16 cellular contexts compared by ENCODE assay signal in genomic region chr14:53441789-53442188, GRCh38.
DNase-seq lines count a peak whose midpoint lies in the region; ATAC-seq, FAIRE-seq and TF ChIP-seq lines count a peak whose summit lies in the region.
"Had no signal": no experiment of that assay in that cellular context is flagged by ENCODE, and none has a peak within 500 bp of the region (broad histone marks: within the 10 kb centered on the region; RNA-seq: fewer than 3 reads in every experiment).

No MANE protein-coding gene starts in this region.

- H3K23ac ChIP-seq in neuronal stem cell (ENCODE audit: low read depth, low read length, poor library complexity) = no peak overlapping the region

- H3K9me3 ChIP-seq in Caco-2 = peaks cover 11% of the 10 kb centered on the region; the same call in 1 of the 2 replicates
- H3K9me3 ChIP-seq in left lung = no peaks in the 10 kb centered on the region
- no peaks in the 10 kb centered on the region for H3K9me3 ChIP-seq in neuronal stem cell (replicated peaks in 1 of 2; ENCODE audit: control insufficient read depth in 2 of 2, insufficient read depth in 1 of 2, low read depth in 1 of 2, low read length in 2 of 2)

- H3K79me1 ChIP-seq in neuronal stem cell (ENCODE audit: low read depth, low read length) = no peaks in the 10 kb centered on the region

- no CpG with 5 or more reads among the region's 6 CpGs for WGBS in neuronal stem cell (ENCODE audit: extremely low coverage in 2 of 2, insufficient read length in 2 of 2, insufficient replicate concordance in 1 of 2), 2 donors

- H3K27ac ChIP-seq in left lung (no peak overlapping the region), neuronal stem cell (replicated peaks; ENCODE audit: low read length) (no peak overlapping the region)
- H3K27ac ChIP-seq: GM23248 had no signal

- H4K8ac ChIP-seq in neuronal stem cell (ENCODE audit: low read depth, low read length) = no peak overlapping the region

- no peaks in the 10 kb centered on the region for H3K27me3 Mint-ChIP-seq in Caco-2 (ENCODE audit: insufficient read depth, unreplicated experiment)
- H3K27me3 Mint-ChIP-seq: CD4-positive, alpha-beta memory T cell had no signal

- peaks cover 32% of the 10 kb centered on the region for H3K4me1 Mint-ChIP-seq in Caco-2 (ENCODE audit: low read depth, unreplicated experiment)
- H3K4me1 Mint-ChIP-seq: CD4-positive, alpha-beta memory T cell; H9 had no signal

- CTCF ChIA-PET in Caco-2 (lab: Charles Lee) = no interaction called here

- H2BK120ac ChIP-seq in neuronal stem cell (ENCODE audit: low read depth, low read length) = no peak overlapping the region

- H3K4me3 Mint-ChIP-seq in Caco-2 (ENCODE audit: unreplicated experiment) = no peak overlapping the region
- H3K4me3 Mint-ChIP-seq: CD4-positive, alpha-beta memory T cell; H9 had no signal

- TF ChIP-seq CTCF in Caco-2 (IDR thresholded peaks at IDR 0.05; ENCODE audit: insufficient read depth in 1 of 2, low read depth in 1 of 2, low read length in 1 of 2, severe bottlenecking in 1 of 2, unreplicated experiment in 1 of 2) (no peak), left lung (IDR thresholded peaks at IDR 0.05) (no peak)

- H3K9me3 Mint-ChIP-seq in Caco-2 (ENCODE audit: unreplicated experiment) = peaks cover 41% of the 10 kb centered on the region
- H3K9me3 Mint-ChIP-seq: H9 had no signal

- POLR2A ChIA-PET in Caco-2 (lab: Charles Lee) = interaction anchor here (0.6 kb wide), 1 partner anchor 17 kb away, joined by 3 read pairs; no protein-coding TSS in a partner anchor

- no TSS peak for BruUV-seq in Caco-2 (replicated peaks; lab: Mats Ljungman, UMichigan)

- ATAC-seq in left lung = peak; percentile 68
- ATAC-seq: HCT116 had no signal

- no peak overlapping the region for H2AK5ac ChIP-seq in neuronal stem cell (ENCODE audit: low read depth, low read length)

- H3K18ac ChIP-seq in neuronal stem cell (ENCODE audit: low read length) = no peak overlapping the region

- intact Hi-C loops in Caco-2 (cut with micrococcal nuclease; ENCODE audit: unreplicated experiment) = no loop called here
- intact Hi-C loops in left lung (cut with DNase I) = no loop called here

- H2BK5ac ChIP-seq in neuronal stem cell (ENCODE audit: low read length) = no peak overlapping the region

- no peak overlapping the region for H3K14ac ChIP-seq in neuronal stem cell (ENCODE audit: low read length)

- peak; percentile 4 for FAIRE-seq in HTR-8/SVneo (lab: Jason Lieb, UNC)
- FAIRE-seq in urothelium cell line (lab: Jason Lieb, UNC) = peak; percentile 46
- FAIRE-seq: GM12892 had no signal

- H2BK15ac ChIP-seq in neuronal stem cell (ENCODE audit: low read length) = no peak overlapping the region

- no peak overlapping the region for H3K4ac ChIP-seq in neuronal stem cell (ENCODE audit: low read length)

- H2AFZ ChIP-seq in neuronal stem cell (ENCODE audit: low read length) = no peak overlapping the region
- H2AFZ ChIP-seq: GM23248 had no signal

- H3K36me3 ChIP-seq in Caco-2 (ENCODE audit: control insufficient read depth, insufficient read depth, low read length) (no peaks in the 10 kb centered on the region; the same call in 1 of the 2 replicates), left lung (no peaks in the 10 kb centered on the region), neuronal stem cell (replicated peaks in 1 of 2; ENCODE audit: control insufficient read depth in 2 of 2, insufficient read depth in 2 of 2, low read length in 2 of 2) (peaks cover 0 to 2% of the 10 kb centered on the region in 2 donors)

- H4K91ac ChIP-seq in neuronal stem cell (ENCODE audit: low read depth, low read length, poor library complexity) = no peak overlapping the region

- peak; percentile 39 to 45 for DNase-seq in Caco-2
- DNase-seq in HTR-8/SVneo (ENCODE audit: insufficient read length, low spot score) = no peak
- no peak for DNase-seq in left lung
- DNase-seq in urothelium cell line (ENCODE audit: low spot score) = no peak
- DNase-seq in stimulated activated naive CD4-positive, alpha-beta T cell treated with Interleukin-2 at 50 U/mL for 16 hours (lab: John Stamatoyannopoulos, UW) = no peak
- DNase-seq in neuronal stem cell (ENCODE audit: low spot score) = no peak
- DNase-seq: C1 segment of cervical spinal cord; CD4-positive, alpha-beta memory T cell; COR-L47; DMS153; DMS79 treated with DMSO at 0.1 percent for 48 hours; GF-D8; GM23248; H9 had no signal

- peaks cover 6% of the 10 kb centered on the region for H3K36me3 Mint-ChIP-seq in Caco-2 (ENCODE audit: insufficient read depth, unreplicated experiment)
- H3K36me3 Mint-ChIP-seq: CD4-positive, alpha-beta memory T cell had no signal

- H3K27me3 ChIP-seq in Caco-2 (replicated peaks; ENCODE audit: control insufficient read depth, insufficient read depth, low read length) = no peaks in the 10 kb centered on the region
- H3K27me3 ChIP-seq in left lung = no peaks in the 10 kb centered on the region
- H3K27me3 ChIP-seq in neuronal stem cell (ENCODE audit: control insufficient read depth in 3 of 3, insufficient read depth in 3 of 3, low read depth in 1 of 3, low read length in 3 of 3) = no peaks in the 10 kb centered on the region

- no peak overlapping the region for H2BK12ac ChIP-seq in neuronal stem cell (ENCODE audit: low read length)

- H3K4me3 ChIP-seq in Caco-2 (ENCODE audit: low read depth, low read length) = no peak overlapping the region
- no peak overlapping the region for H3K4me3 ChIP-seq in left lung
- no peak overlapping the region for H3K4me3 ChIP-seq in neuronal stem cell (ENCODE audit: low read length in 2 of 2)
- H3K4me3 ChIP-seq: GM23248 had no signal

- H3K9ac ChIP-seq in neuronal stem cell (ENCODE audit: low read depth, low read length, poor library complexity) = no peak overlapping the region
- H3K9ac ChIP-seq: GM23248 had no signal

- no peak overlapping the region for H3K4me2 ChIP-seq in neuronal stem cell (ENCODE audit: insufficient read depth, low read length, poor library complexity, severe bottlenecking)

- peak overlapping the region; percentile 30 for H3K27ac Mint-ChIP-seq in Caco-2 (ENCODE audit: unreplicated experiment)
- H3K27ac Mint-ChIP-seq: CD4-positive, alpha-beta memory T cell; H9 had no signal

- H3K4me1 ChIP-seq in Caco-2 = peaks cover 27% of the 10 kb centered on the region
- H3K4me1 ChIP-seq in left lung = no peaks in the 10 kb centered on the region
- no peaks in the 10 kb centered on the region for H3K4me1 ChIP-seq in neuronal stem cell (ENCODE audit: control insufficient read depth in 2 of 2, insufficient read depth in 1 of 2, low read depth in 1 of 2, low read length in 2 of 2)

Comparison
In these comparisons a context has a peak if more than half of its experiments do, and no peak if none do; other contexts are left out.
1. DNase-seq: peak in Caco-2 (2 of 2); none in HTR-8/SVneo (single experiment), left lung (0 of 2), urothelium cell line (single experiment), stimulated activated naive CD4-positive, alpha-beta T cell treated with Interleukin-2 at 50 U/mL for 16 hours (single experiment) and neuronal stem cell (single experiment).